31 cellular contexts compared by ENCODE assay signal in genomic region chr13:53683608-53684007, GRCh38.
"Had no signal": no experiment of that assay in that cellular context is flagged by ENCODE, and none has a peak within 500 bp of the region (broad histone marks: within the 10 kb centered on the region; RNA-seq: fewer than 3 reads in every experiment).

No MANE protein-coding gene starts in this region.

- FAIRE-seq: astrocyte, bronchial epithelial cell, TTC549 had no signal

- H3K9me3 Mint-ChIP-seq: endodermal cell, WTC11 had no signal

- H3K36me3 Mint-ChIP-seq: activated naive CD8-positive, alpha-beta T cell; WTC11 had no signal

- H3K4me1 Mint-ChIP-seq: activated CD4-positive, alpha-beta T cell treated with anti-CD3 and anti-CD28 coated beads, Interleukin-2, amount 10 ng/mL, durations not matched to agents 7 days and 5 days; activated T-helper 17 cell treated with anti-CD3 and anti-CD28 coated beads, Interleukin-2, amount 50 U/mL, for 72 hours; central memory CD8-positive, alpha-beta T cell; endodermal cell had no signal

- H3K27ac Mint-ChIP-seq: activated CD4-positive, alpha-beta T cell treated with anti-CD3 and anti-CD28 coated beads, Interleukin-2, amount 10 ng/mL, durations not matched to agents 7 days and 5 days; activated CD8-positive, alpha-beta T cell treated with anti-CD3 and anti-CD28 coated beads for 36 hours; activated naive CD8-positive, alpha-beta T cell; activated T-helper 17 cell treated with anti-CD3 and anti-CD28 coated beads, Interleukin-2, amount 50 U/mL, for 72 hours; dendritic cell treated with granulocyte-macrophage colony-stimulating factor and Interleukin-4, amounts not matched to agents 40 ng/mL and 50 ng/mL, for 4 days; endodermal cell; WTC11 had no signal

- ATAC-seq: activated CD8-positive, alpha-beta T cell treated with anti-CD3 and anti-CD28 coated beads for 36 hours; activated T-cell treated with anti-CD3 and anti-CD28 coated beads, Interleukin-2, amount 50 U/mL, for 4 hours; activated T-helper 17 cell treated with anti-CD3 and anti-CD28 coated beads, Interleukin-2, amount 50 U/mL, for 72 hours; esophagus mucosa; WTC11 had no signal

- H3K4me3 ChIP-seq: coronary artery, dorsolateral prefrontal cortex had no signal

- H3K27me3 ChIP-seq: brain microvascular endothelial cell, dorsolateral prefrontal cortex had no signal

- H3K27me3 Mint-ChIP-seq: activated CD4-positive, alpha-beta T cell treated with anti-CD3 and anti-CD28 coated beads, Interleukin-2, amount 10 ng/mL, durations not matched to agents 7 days and 5 days; activated CD8-positive, alpha-beta T cell treated with anti-CD3 and anti-CD28 coated beads for 36 hours; activated naive CD8-positive, alpha-beta T cell; activated T-helper 17 cell treated with anti-CD3 and anti-CD28 coated beads, Interleukin-2, amount 50 U/mL, for 72 hours; central memory CD8-positive, alpha-beta T cell; dendritic cell treated with granulocyte-macrophage colony-stimulating factor and Interleukin-4, amounts not matched to agents 40 ng/mL and 50 ng/mL, for 4 days had no signal

- H3K27ac ChIP-seq: brain microvascular endothelial cell, coronary artery, dorsolateral prefrontal cortex, VCaP had no signal

- H3K36me3 ChIP-seq: brain microvascular endothelial cell had no signal

- DNase-seq: activated CD4-positive, alpha-beta T cell treated with anti-CD3 and anti-CD28 coated beads for 1 hour; activated CD4-positive, alpha-beta T cell treated with anti-CD3 and anti-CD28 coated beads for 4 hours; activated CD4-positive, alpha-beta T cell treated with anti-CD3 and anti-CD28 coated beads, Interleukin-2, amount 10 ng/mL, durations not matched to agents 7 days and 5 days; activated CD4-positive, alpha-beta T cell treated with anti-CD3 and anti-CD28 coated beads, Interleukin-2, amount 50 U/mL, for 4 hours; activated CD8-positive, alpha-beta memory T cell treated with anti-CD3 and anti-CD28 coated beads for 24 hours; activated CD8-positive, alpha-beta T cell treated with anti-CD3 and anti-CD28 coated beads for 36 hours; activated effector memory CD4-positive, alpha-beta T cell treated with Interleukin-2 at 50 U/mL for 16 hours; activated gamma-delta T cell treated with Interleukin-2 at 50 U/mL for 16 hours; activated naive CD4-positive, alpha-beta T cell treated with anti-CD3 and anti-CD28 coated beads, Interleukin-2, amount 50 U/mL, for 16 hours; activated naive CD4-positive, alpha-beta T cell treated with Interleukin-2 at 50 U/mL for 16 hours; activated T-cell treated with anti-CD3 and anti-CD28 coated beads, Interleukin-2, amount 50 U/mL, for 4 hours; amniotic stem cell; anterior cingulate cortex; brain microvascular endothelial cell; dorsolateral prefrontal cortex; effector memory CD4-positive, alpha-beta T cell; endodermal cell; foreskin fibroblast; head of caudate nucleus; T-helper 2 cell had no signal

- H3K4me3 Mint-ChIP-seq: activated CD4-positive, alpha-beta T cell treated with anti-CD3 and anti-CD28 coated beads, Interleukin-2, amount 10 ng/mL, durations not matched to agents 7 days and 5 days; activated CD8-positive, alpha-beta T cell treated with anti-CD3 and anti-CD28 coated beads for 36 hours; activated naive CD8-positive, alpha-beta T cell; activated T-cell treated with anti-CD3 and anti-CD28 coated beads, Interleukin-2, amount 50 U/mL, for 4 hours; activated T-helper 17 cell treated with anti-CD3 and anti-CD28 coated beads, Interleukin-2, amount 50 U/mL, for 72 hours; central memory CD8-positive, alpha-beta T cell; dendritic cell treated with granulocyte-macrophage colony-stimulating factor and Interleukin-4, amounts not matched to agents 40 ng/mL and 50 ng/mL, for 4 days; endodermal cell; WTC11 had no signal
